ENCODE assay signal across 8 cellular contexts in genomic region chr18:55415258-55415871, GRCh38.
DNase-seq lines count a peak whose midpoint lies in the region; ATAC-seq, FAIRE-seq and TF ChIP-seq lines count a peak whose summit lies in the region.

No MANE protein-coding gene starts in this region.

- no peaks in the 10 kb centered on the region for H3K27me3 ChIP-seq in body of pancreas

- no peaks in the 10 kb centered on the region for H3K36me3 Mint-ChIP-seq in immature natural killer cell

- intact Hi-C loops in body of pancreas (cut with DNase I) = no loop called here

- no peak overlapping the region for H3K27ac ChIP-seq in body of pancreas

- TF ChIP-seq POLR2A in body of pancreas (IDR thresholded peaks at IDR 0.05) = no peak

- ATAC-seq in HG02943 (IDR thresholded peaks at IDR 0.05; ENCODE audit: low read depth, unreplicated experiment) (peak; percentile 84), body of pancreas (peak; percentile 78)

- FAIRE-seq in TTC549 (lab: Jason Lieb, UNC) = peak; percentile 58

- DNase-seq in SIG-M5 treated with dmso at 0.1 percent for 504 hours (lab: John Stamatoyannopoulos, UW; ENCODE audit: unreplicated experiment) = peak; percentile 68
- no peak for DNase-seq in SIG-M5 (lab: John Stamatoyannopoulos, UW)
- peak; percentile 39 to 71 for DNase-seq in NCI-H1930 (lab: John Stamatoyannopoulos, UW)
- peak; percentile 81 to 91 (median 84) for DNase-seq in body of pancreas
- DNase-seq in immature natural killer cell = peak; percentile 58 to 67 (median 61)
- DNase-seq in stimulated activated CD4-positive, alpha-beta T cell treated with anti-CD3 and anti-CD28 coated beads, Interleukin-15, amount 100 ng/mL, for 24 hours = peak; percentile 83

- no peak overlapping the region for H3K27ac Mint-ChIP-seq in immature natural killer cell

- TF ChIP-seq CTCF in body of pancreas (IDR thresholded peaks at IDR 0.05) = peak; percentile 67 to 94 (median 82)

- no peaks in the 10 kb centered on the region for H3K4me1 ChIP-seq in body of pancreas

- no peaks in the 10 kb centered on the region for H3K9me3 Mint-ChIP-seq in immature natural killer cell

- peaks cover 6 to 13% of the 10 kb centered on the region in 2 donors for H3K4me1 Mint-ChIP-seq in immature natural killer cell

- 14 to 16% methylated on average over 6 of the region's 6 CpGs for WGBS in body of pancreas, 2 donors

- H3K4me3 ChIP-seq in body of pancreas = no peak overlapping the region

- no peaks in the 10 kb centered on the region for H3K36me3 ChIP-seq in body of pancreas (replicated peaks in 1 of 2; ENCODE audit: insufficient read depth in 1 of 2, low read depth in 2 of 2)

- no peak overlapping the region for H3K4me3 Mint-ChIP-seq in immature natural killer cell

- H3K27me3 Mint-ChIP-seq in immature natural killer cell (ENCODE audit: low read depth in 3 of 3) = peaks cover 0 to 5% (median 0%) of the 10 kb centered on the region in 3 donors

- no peaks in the 10 kb centered on the region for H3K9me3 ChIP-seq in body of pancreas
